2 cellular contexts compared by ENCODE assay signal in genomic region chr10:114717881-114718280, GRCh38.
TF ChIP-seq lines count a peak whose summit lies in the region.

No MANE protein-coding gene starts in this region.

TF ChIP-seq in HEK293, 187 proteins besides CTCF, POLR2A, EP300 and RAD21:
- TF ChIP-seq ZNF366 (tag by site-specific recombination; conservative IDR thresholded peaks at IDR 0.05) (peak; percentile 99), PRDM1 (tag by site-specific recombination; IDR thresholded peaks at IDR 0.05) (0 out of 2 replicates have a peak, but pooled peaks have one; percentile 23)
TF ChIP-seq in HEK293: peak in this region for 2; not testable (repeated sequence) for 185.

TF ChIP-seq in HepG2, 621 proteins besides CTCF, POLR2A, EP300 and RAD21:
- TF ChIP-seq, protein P1, sequence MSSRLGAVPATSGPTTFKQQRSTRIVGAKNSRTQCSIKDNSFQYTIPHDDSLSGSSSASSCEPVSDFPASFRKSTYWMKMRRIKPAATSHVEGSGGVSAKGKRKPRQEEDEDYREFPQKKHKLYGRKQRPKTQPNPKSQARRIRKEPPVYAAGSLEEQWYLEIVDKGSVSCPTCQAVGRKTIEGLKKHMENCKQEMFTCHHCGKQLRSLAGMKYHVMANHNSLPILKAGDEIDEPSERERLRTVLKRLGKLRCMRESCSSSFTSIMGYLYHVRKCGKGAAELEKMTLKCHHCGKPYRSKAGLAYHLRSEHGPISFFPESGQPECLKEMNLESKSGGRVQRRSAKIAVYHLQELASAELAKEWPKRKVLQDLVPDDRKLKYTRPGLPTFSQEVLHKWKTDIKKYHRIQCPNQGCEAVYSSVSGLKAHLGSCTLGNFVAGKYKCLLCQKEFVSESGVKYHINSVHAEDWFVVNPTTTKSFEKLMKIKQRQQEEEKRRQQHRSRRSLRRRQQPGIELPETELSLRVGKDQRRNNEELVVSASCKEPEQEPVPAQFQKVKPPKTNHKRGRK (CRISPR knock-in tag; IDR thresholded peaks at IDR 0.05): 0 out of 2 replicates have a peak, but pooled peaks have one; percentile 34
TF ChIP-seq in HepG2: peak in this region for 1; not testable (repeated sequence) for 620.
